8 cellular contexts compared by ENCODE assay signal in genomic region chr2:43193996-43194869, GRCh38. TPM values are rescaled to one million over a fixed set of nuclear protein-coding genes. Genes with fewer than 3 reads are reported as not detected.
A peak's percentile ranks its signal among the peaks of the same experiment; 100 is the strongest.
DNase-seq lines count a peak whose midpoint lies in the region; ATAC-seq, FAIRE-seq and TF ChIP-seq lines count a peak whose summit lies in the region.

No MANE protein-coding gene starts in this region.

- peak overlapping the region; percentile 97 for H3K27ac ChIP-seq in CD4-positive, alpha-beta T cell (ENCODE audit: low read depth, low read length)
- peak overlapping the region; percentile 95 for H3K27ac ChIP-seq in HepG2 (ENCODE audit: extremely low read length, insufficient read depth, low read length)

- no peaks in the 10 kb centered on the region for H3K36me3 Mint-ChIP-seq in CD4-positive, alpha-beta T cell (ENCODE audit: low read depth)
- peaks cover 2% of the 10 kb centered on the region for H3K36me3 Mint-ChIP-seq in IgD-negative memory B cell

- peak overlapping the region; percentile 84 for H3K9ac ChIP-seq in HepG2 (ENCODE audit: insufficient read depth, low read depth, low read length)

- in situ Hi-C loops in HepG2 (cut with HindIII; ENCODE audit: extremely low pct_ligation_motif_present, low pct_unique_long_range_greater_than_20kb): no loop called here

- FAIRE-seq in HepG2 (lab: Jason Lieb, UNC): peak; percentile 97

- no peak for DNase-seq in CD4-positive, alpha-beta T cell
- DNase-seq in GM20000 (ENCODE audit: low spot score): peak; percentile 59
- peak; percentile 98 for DNase-seq in HepG2 (ENCODE audit: low spot score)
- DNase-seq in HPDE6-E6E7 (ENCODE audit: extremely low spot score): no peak
- DNase-seq in activated effector memory CD4-positive, alpha-beta T cell treated with Interleukin-2 at 50 U/mL for 16 hours: no peak
- DNase-seq in NK-92 (lab: John Stamatoyannopoulos, UW; ENCODE audit: unreplicated experiment): no peak

- TF ChIP-seq EP300 in HepG2 (IDR thresholded peaks at IDR 0.05; ENCODE audit: low read depth in 2 of 2, low read length in 2 of 2): peak; percentile 70 to 94; a peak in 3 of 4 replicates
- TF ChIP-seq EP300 in HepG2 (CRISPR knock-in tag; IDR thresholded peaks at IDR 0.05; ENCODE audit: borderline replicate concordance): peak; percentile 70; the same call in 1 of the 2 replicates

- under 1% methylated on average over 15 of the region's 15 CpGs for WGBS in HepG2 (ENCODE audit: low lambda C conversion rate)

- peak in 1 of 2 experiments; percentile 79; a peak in 2 of 4 replicates for TF ChIP-seq POLR2A in HepG2 (IDR thresholded peaks at IDR 0.05; ENCODE audit: insufficient read depth in 1 of 2, low read depth in 2 of 2, low read length in 2 of 2)

- peak; percentile 15; the same call in 1 of the 2 replicates for TF ChIP-seq RAD21 in HepG2 (CRISPR knock-in tag; IDR thresholded peaks at IDR 0.05)

- H3K4me3 ChIP-seq in HepG2 (replicated peaks in 1 of 3; ENCODE audit: insufficient read depth in 1 of 3, low read depth in 2 of 3, low read length in 3 of 3): peak overlapping the region; percentile 49 to 76 (median 64)

- TF ChIP-seq CTCF in CD4-positive, alpha-beta T cell (IDR thresholded peaks at IDR 0.05): no peak
- TF ChIP-seq CTCF in GM20000 (IDR thresholded peaks at IDR 0.05; ENCODE audit: extremely low read depth, missing control alignments): no peak
- peak; percentile 14; the same call in 1 of the 2 replicates for TF ChIP-seq CTCF in HepG2 (CRISPR knock-in tag; IDR thresholded peaks at IDR 0.05)

- no peaks in the 10 kb centered on the region for H3K27me3 ChIP-seq in CD4-positive, alpha-beta T cell (ENCODE audit: control insufficient read depth, insufficient read depth, low read length)
- no peaks in the 10 kb centered on the region for H3K27me3 ChIP-seq in HepG2 (ENCODE audit: control insufficient read depth in 1 of 2, insufficient read depth in 2 of 2, low read length in 2 of 2)

- H3K4me1 Mint-ChIP-seq in CD4-positive, alpha-beta T cell (ENCODE audit: low read depth): peaks cover 56% of the 10 kb centered on the region
- H3K4me1 Mint-ChIP-seq in IgD-negative memory B cell: peaks cover 27 to 42% (median 33%) of the 10 kb centered on the region in 3 donors

- H3K9me3 ChIP-seq in CD4-positive, alpha-beta T cell (ENCODE audit: control insufficient read depth, low read length): no peaks in the 10 kb centered on the region
- H3K9me3 ChIP-seq in HepG2 (ENCODE audit: low read length): no peaks in the 10 kb centered on the region

- peak overlapping the region; percentile 94 for H3K27ac Mint-ChIP-seq in CD4-positive, alpha-beta T cell
- H3K27ac Mint-ChIP-seq in IgD-negative memory B cell: peak overlapping the region; percentile 85 to 93 (median 89)

- intact Hi-C loops in CD4-positive, alpha-beta T cell (cut with DNase I, micrococcal nuclease): loop anchor here in 1 of 2 experiments (1.0 to 2.0 kb wide), 2 partner anchors 19 to 57 kb away; no protein-coding TSS in a partner anchor
- intact Hi-C loops in HepG2 (cut with micrococcal nuclease; ENCODE audit: unreplicated experiment): loop anchor here (1.0 to 2.0 kb wide), 4 partner anchors 10 to 220 kb away; no protein-coding TSS in a partner anchor

- H3K4me1 ChIP-seq in HepG2 (ENCODE audit: insufficient read depth, low read length): peaks cover 96% of the 10 kb centered on the region

- CTCF ChIA-PET in CD4-positive, alpha-beta T cell (lab: Charles Lee): interaction anchor here (0.7 to 3.3 kb wide), 11 partner anchors 17 to 68 kb away, joined by 3 to 24 read pairs (median 4); no protein-coding TSS in a partner anchor
- CTCF ChIA-PET in HepG2 (lab: Yijun Ruan, JAX; ENCODE audit: low intra/inter-chr PET ratio, low total read pairs): no interaction called here

- no peak overlapping the region for H2AFZ ChIP-seq in HepG2 (ENCODE audit: low read length)

- no peaks in the 10 kb centered on the region for H3K79me2 ChIP-seq in HepG2 (ENCODE audit: insufficient read depth, low read length)

- ATAC-seq in CD4-positive, alpha-beta T cell (ENCODE audit: poor library complexity): no peak
- ATAC-seq in HepG2 (peak; percentile 87), HG03520 (IDR thresholded peaks at IDR 0.05; ENCODE audit: unreplicated experiment) (no peak)

- H3K9me3 Mint-ChIP-seq in CD4-positive, alpha-beta T cell: no peaks in the 10 kb centered on the region
- no peaks in the 10 kb centered on the region for H3K9me3 Mint-ChIP-seq in IgD-negative memory B cell

- H4K20me1 ChIP-seq in HepG2 (ENCODE audit: insufficient read depth, low read length): no peaks in the 10 kb centered on the region

- H3K4me2 ChIP-seq in HepG2 (ENCODE audit: low read depth, low read length): peak overlapping the region; percentile 97

- POLR2A ChIA-PET in CD4-positive, alpha-beta T cell (lab: Charles Lee): interaction anchor here (0.9 to 20.9 kb wide), 14 partner anchors 8 to 65 kb away, joined by 3 to 506 read pairs (median 10); partner anchors contain the start of gene ZFP36L2
- POLR2A ChIA-PET in HepG2 (lab: Yijun Ruan, JAX): interaction anchor here (0.8 to 10.9 kb wide), 16 partner anchors 9 to 268 kb away, joined by 3 to 324 read pairs (median 12); partner anchors contain the start of gene ZFP36L2

- no peaks in the 10 kb centered on the region for H3K36me3 ChIP-seq in HepG2 (replicated peaks in 1 of 2; ENCODE audit: control insufficient read depth in 1 of 2, insufficient read depth in 2 of 2, low read length in 2 of 2)

- TSS peak; percentile 90 for BruUV-seq in HepG2 (replicated peaks; lab: Mats Ljungman, UMichigan)

- H3K4me3 Mint-ChIP-seq in CD4-positive, alpha-beta T cell: peak overlapping the region; percentile 82
- peak overlapping the region; percentile 44 to 90 (median 78) for H3K4me3 Mint-ChIP-seq in IgD-negative memory B cell

- H3K27me3 Mint-ChIP-seq in CD4-positive, alpha-beta T cell: no peaks in the 10 kb centered on the region
- peaks cover 3% of the 10 kb centered on the region for H3K27me3 Mint-ChIP-seq in IgD-negative memory B cell

TF ChIP-seq in HepG2, 621 proteins besides CTCF, POLR2A, EP300 and RAD21 (continues in another document):
- TF ChIP-seq SRSF9 (IDR thresholded peaks at IDR 0.05; ENCODE audit: borderline replicate concordance, insufficient read depth, low read depth, low read length, poor library complexity, severe bottlenecking): no peak
- TF ChIP-seq ZNF629 (CRISPR knock-in tag; conservative IDR thresholded peaks at IDR 0.05): peak; percentile 91
- no peak for TF ChIP-seq ZNF383 (CRISPR knock-in tag; IDR thresholded peaks at IDR 0.05; ENCODE audit: borderline replicate concordance)
- TF ChIP-seq MED8 (CRISPR knock-in tag; IDR thresholded peaks at IDR 0.05; ENCODE audit: insufficient replicate concordance): peak; percentile 77
- TF ChIP-seq ZNF354B (CRISPR knock-in tag; IDR thresholded peaks at IDR 0.05): peak; percentile 63; the same call in 1 of the 2 replicates
- peak; percentile 83 for TF ChIP-seq ZFX (CRISPR knock-in tag; IDR thresholded peaks at IDR 0.05; ENCODE audit: low read depth)
- 0 out of 2 replicates have a peak, but pooled peaks have one; percentile 56 for TF ChIP-seq IRX3 (CRISPR knock-in tag; IDR thresholded peaks at IDR 0.05; ENCODE audit: borderline replicate concordance, low read depth)
- peak; percentile 82; the same call in 1 of the 2 replicates for TF ChIP-seq SMAD3 (CRISPR knock-in tag; IDR thresholded peaks at IDR 0.05)
- no peak for TF ChIP-seq CHCHD3 (CRISPR knock-in tag; IDR thresholded peaks at IDR 0.05)
- peak; percentile 94; the same call in 1 of the 2 replicates for TF ChIP-seq ZNF333 (CRISPR knock-in tag; IDR thresholded peaks at IDR 0.05; ENCODE audit: borderline replicate concordance)
- TF ChIP-seq ZNF292 (CRISPR knock-in tag; IDR thresholded peaks at IDR 0.05; ENCODE audit: borderline replicate concordance, low read depth): no peak
- no peak for TF ChIP-seq ZNF572 (CRISPR knock-in tag; IDR thresholded peaks at IDR 0.05)
- TF ChIP-seq MAF1 (CRISPR knock-in tag; IDR thresholded peaks at IDR 0.05; ENCODE audit: borderline replicate concordance): peak; percentile 67; the same call in 1 of the 2 replicates
- TF ChIP-seq ZNF17 (CRISPR knock-in tag; IDR thresholded peaks at IDR 0.05): peak; percentile 7; the same call in 1 of the 2 replicates
- no peak for TF ChIP-seq ZMAT5 (CRISPR knock-in tag; IDR thresholded peaks at IDR 0.05; ENCODE audit: borderline replicate concordance, low read depth)
- TF ChIP-seq SSRP1 (CRISPR knock-in tag; IDR thresholded peaks at IDR 0.05): peak; percentile 78; the same call in 1 of the 2 replicates
- TF ChIP-seq SIX4 (CRISPR knock-in tag; IDR thresholded peaks at IDR 0.05): peak; percentile 80; the same call in 1 of the 2 replicates
- peak; percentile 97 for TF ChIP-seq ZBTB7A (CRISPR knock-in tag; IDR thresholded peaks at IDR 0.05)

RNA-seq across cellular contexts. Expression of gene ZFP36L2, which starts 32.2 kb away (rescaled TPM):
- 1,000 to 10,000 TPM; 1,602 to 1,631 TPM for total RNA-seq in CD4-positive, alpha-beta T cell
- polyA plus RNA-seq in IgD-negative memory B cell (249 TPM), HepG2 (2011; rRNA removed) (11.2 and 12.5 TPM in 2 replicates)
- total RNA-seq in HepG2 (2016; rRNA removed; fragmentation: Illumina TruSeq; extraction: Trizol): 21.8 and 32.5 TPM in 2 replicates
- 10.9 and 11.1 TPM in 2 replicates for total RNA-seq in HepG2 (2016; cell fraction: cytosol; rRNA removed; fragmentation: Illumina TruSeq; extraction: Trizol; ENCODE audit: low read depth)
- 20.7 and 30.7 TPM in 2 replicates for total RNA-seq in HepG2 (2016; cell fraction: insoluble cytoplasmic fraction; rRNA removed; fragmentation: Illumina TruSeq; extraction: Trizol)
- 45.2 and 45.6 TPM in 2 replicates for total RNA-seq in HepG2 (2016; cell fraction: membrane; rRNA removed; fragmentation: Illumina TruSeq; extraction: Trizol)
- total RNA-seq in HepG2 (2016; cell fraction: nucleus; rRNA removed; fragmentation: Illumina TruSeq; extraction: Trizol): 28.9 and 31.5 TPM in 2 replicates
- polyA plus RNA-seq in HepG2 (2011; cell fraction: cytosol; rRNA removed): 6.8 and 9.1 TPM in 2 replicates
- polyA plus RNA-seq in HepG2 (2011; cell fraction: nucleus; rRNA removed): 13.5 and 16.7 TPM in 2 replicates
- 52.4 and 60.8 TPM in 2 replicates for polyA plus RNA-seq in HepG2 (2012)
- polyA plus RNA-seq in HepG2 (2016; cell fraction: cytosol; fragmentation: Illumina TruSeq; extraction: Trizol; ENCODE audit: low read depth): 10.6 and 12.4 TPM in 2 replicates
- polyA plus RNA-seq in HepG2 (2016; cell fraction: insoluble cytoplasmic fraction; fragmentation: Illumina TruSeq; extraction: Trizol; ENCODE audit: low read depth): 78.1 and 90.4 TPM in 2 replicates
- polyA plus RNA-seq in HepG2 (2016; cell fraction: membrane; fragmentation: Illumina TruSeq; extraction: Trizol; ENCODE audit: low read depth): 44.3 and 47.5 TPM in 2 replicates
- polyA plus RNA-seq in HepG2 (2016; cell fraction: nucleus; fragmentation: Illumina TruSeq; extraction: Trizol; ENCODE audit: insufficient read depth, low read depth): 95.3 and 99.0 TPM in 2 replicates
- polyA minus RNA-seq in HepG2 (2011; rRNA and poly(A)+ RNA removed; ENCODE audit: low replicate concordance): 3.9 and 12.4 TPM in 2 replicates
- polyA minus RNA-seq in HepG2 (2011; cell fraction: cytosol; rRNA and poly(A)+ RNA removed): 25.5 and 27.1 TPM in 2 replicates
- polyA minus RNA-seq in HepG2 (2011; cell fraction: nucleus; rRNA and poly(A)+ RNA removed): 10.1 and 12.1 TPM in 2 replicates

Comparison
In these comparisons a context has a peak if more than half of its experiments do, and no peak if none do; other contexts are left out.
1. DNase-seq: peak in GM20000 (single experiment) and HepG2 (single experiment); none in CD4-positive, alpha-beta T cell (0 of 10), HPDE6-E6E7 (single experiment), activated effector memory CD4-positive, alpha-beta T cell treated with Interleukin-2 at 50 U/mL for 16 hours (single experiment) and NK-92 (single experiment).
2. RNA of gene ZFP36L2, which starts 32.2 kb away (total RNA-seq): 1,602 to 1,631 TPM in CD4-positive, alpha-beta T cell; 10.9 to 45.6 TPM in HepG2; every median in the first group is over 10 times any median in the second.